Comparison of ENCODE assay signal across 28 cellular contexts in genomic region chr1:11169202-11169601, GRCh38. TPM values are rescaled to one million over a fixed set of nuclear protein-coding genes. Genes with fewer than 3 reads are reported as not detected.
"Had no signal": no experiment of that assay in that cellular context is flagged by ENCODE, and none has a peak within 500 bp of the region (broad histone marks: within the 10 kb centered on the region; RNA-seq: fewer than 3 reads in every experiment).

No MANE protein-coding gene starts in this region.

- DNase-seq: dermis blood vessel endothelial cell; effector memory CD4-positive, alpha-beta T cell; foreskin melanocyte; head of caudate nucleus; kidney; left cardiac atrium; left lung; mesendoderm; naive thymus-derived CD8-positive, alpha-beta T cell; nephron progenitor cell; nucleus accumbens; ovary; posterior cingulate gyrus; stimulated activated CD4-positive, alpha-beta T cell treated with anti-CD3 and anti-CD28 coated beads, Interleukin-2, amount 100 ng/mL, for 24 hours; stimulated activated CD4-positive, alpha-beta T cell treated with anti-CD3 and anti-CD28 coated beads, Interleukin-4, amount 100 ng/mL, for 24 hours; stimulated activated naive CD4-positive, alpha-beta T cell treated with Interleukin-2 at 50 U/mL for 16 hours; stomach; thyroid gland; trophoblast cell had no signal

- H3K36me3 ChIP-seq: ovary, thyroid gland, vagina had no signal

- H3K27ac ChIP-seq: coronary artery, esophagus muscularis mucosa, left lung, ovary, stomach, thyroid gland, vagina had no signal

- H3K4me1 ChIP-seq: left lung, thyroid gland, vagina had no signal

- H3K4me3 ChIP-seq: coronary artery, esophagus muscularis mucosa, left lung, ovary, stomach, thyroid gland, vagina had no signal

- FAIRE-seq: endothelial cell of umbilical vein, kidney had no signal

- H3K27me3 ChIP-seq: esophagus muscularis mucosa, left lung, ovary, stomach, thyroid gland, vagina had no signal

- H3K9me3 ChIP-seq: esophagus muscularis mucosa, left lung, ovary, stomach, thyroid gland, vagina had no signal

- ATAC-seq: left cardiac atrium; left lung; naive thymus-derived CD8-positive, alpha-beta T cell; sciatic nerve; stimulated activated effector memory CD8-positive, alpha-beta T cell treated with anti-CD3 and anti-CD28 coated beads, Interleukin-12 subunit alpha, Interleukin-12 subunit beta, amount 100 ng/mL, for 72 hours had no signal

RNA-seq across cellular contexts. Expression of gene ANGPTL7, which starts 20.0 kb away (rescaled TPM):
- total RNA-seq: dermis blood vessel endothelial cell; endothelial cell of umbilical vein; epithelial cell of proximal tubule; lung microvascular endothelial cell; naive thymus-derived CD8-positive, alpha-beta T cell; pulmonary artery endothelial cell had no signal
- polyA plus RNA-seq: endothelial cell of umbilical vein; naive thymus-derived CD8-positive, alpha-beta T cell had no signal
